Comparison of ENCODE assay signal across 16 cellular contexts in genomic region chr3:143237036-143237688, GRCh38.
DNase-seq lines count a peak whose midpoint lies in the region; ATAC-seq and TF ChIP-seq lines count a peak whose summit lies in the region.
"Had no signal": no experiment of that assay in that cellular context is flagged by ENCODE, and none has a peak within 500 bp of the region (broad histone marks: within the 10 kb centered on the region; RNA-seq: fewer than 3 reads in every experiment).

No MANE protein-coding gene starts in this region.

- H3K9me3 Mint-ChIP-seq in endodermal cell, result no peaks in the 10 kb centered on the region
- peaks cover 18% of the 10 kb centered on the region for H3K9me3 Mint-ChIP-seq in natural killer cell treated with Interleukin-12 subunit alpha and Interleukin-12 subunit beta and Interleukin-15 and Interleukin-18, amount 100 ng/mL, for 72 hours

- DNase-seq in AG10803 (ENCODE audit: low read depth) (peak; percentile 20), NAMALWA (ENCODE audit: low spot score) (peak; percentile 42), endodermal cell (no peak), NCI-H748 (lab: John Stamatoyannopoulos, UW; ENCODE audit: unreplicated experiment) (no peak)
- DNase-seq in natural killer cell treated with Interleukin-12 subunit alpha and Interleukin-12 subunit beta and Interleukin-15 and Interleukin-18, amount 100 ng/mL, for 72 hours (ENCODE audit: low spot score), result no peak
- no peak for DNase-seq in activated naive CD4-positive, alpha-beta T cell treated with Interleukin-2 at 50 U/mL for 16 hours
- DNase-seq: activated gamma-delta T cell treated with Interleukin-2 at 50 U/mL for 16 hours; body of pancreas; CD8-positive, alpha-beta T cell; left ventricle myocardium inferior; NCI-H1694; Right ventricle myocardium superior; T-helper 2 cell had no signal

- ATAC-seq in natural killer cell treated with Interleukin-12 subunit alpha and Interleukin-12 subunit beta and Interleukin-15 and Interleukin-18, amount 100 ng/mL, for 72 hours, result no peak
- no peak for ATAC-seq in GM18517 (IDR thresholded peaks at IDR 0.05; ENCODE audit: unreplicated experiment)
- ATAC-seq in HG03432 (IDR thresholded peaks at IDR 0.05; ENCODE audit: unreplicated experiment), result no peak
- ATAC-seq: body of pancreas; CD8-positive, alpha-beta T cell had no signal

- H3K4me3 ChIP-seq in AG10803 (ENCODE audit: low read length) (no peak overlapping the region), endodermal cell (ENCODE audit: low read length) (no peak overlapping the region)
- H3K4me3 ChIP-seq: body of pancreas, left ventricle myocardium inferior, vagina had no signal

- no peaks in the 10 kb centered on the region for H3K4me1 Mint-ChIP-seq in endodermal cell
- peaks cover 52 to 54% of the 10 kb centered on the region in 2 donors for H3K4me1 Mint-ChIP-seq in natural killer cell treated with Interleukin-12 subunit alpha and Interleukin-12 subunit beta and Interleukin-15 and Interleukin-18, amount 100 ng/mL, for 72 hours (ENCODE audit: low read depth in 2 of 2)

- WGBS in endodermal cell (ENCODE audit: insufficient coverage in 1 of 2, insufficient read length in 1 of 2), 2 experiments, result 79 to 85% methylated on average over 3 to 8 of the region's 8 CpGs

- H3K27me3 Mint-ChIP-seq in endodermal cell (ENCODE audit: insufficient read depth), result peaks cover 3% of the 10 kb centered on the region
- H3K27me3 Mint-ChIP-seq in natural killer cell treated with Interleukin-12 subunit alpha and Interleukin-12 subunit beta and Interleukin-15 and Interleukin-18, amount 100 ng/mL, for 72 hours, result no peaks in the 10 kb centered on the region

- TF ChIP-seq CTCF in AG10803 (conservative IDR thresholded peaks at IDR 0.05; ENCODE audit: low read length), result no peak
- no peak for TF ChIP-seq CTCF in endodermal cell (conservative IDR thresholded peaks at IDR 0.05)

- no peak overlapping the region for H3K27ac Mint-ChIP-seq in endodermal cell
- H3K27ac Mint-ChIP-seq in natural killer cell treated with Interleukin-12 subunit alpha and Interleukin-12 subunit beta and Interleukin-15 and Interleukin-18, amount 100 ng/mL, for 72 hours, result peak overlapping the region; percentile 68 to 88
- H3K27ac Mint-ChIP-seq: CD8-positive, alpha-beta T cell had no signal

- no peak overlapping the region for H3K4me3 Mint-ChIP-seq in endodermal cell
- H3K4me3 Mint-ChIP-seq in natural killer cell treated with Interleukin-12 subunit alpha and Interleukin-12 subunit beta and Interleukin-15 and Interleukin-18, amount 100 ng/mL, for 72 hours, result peak overlapping the region; percentile 64
- H3K4me3 Mint-ChIP-seq: CD8-positive, alpha-beta T cell had no signal

- no peaks in the 10 kb centered on the region for H3K4me1 ChIP-seq in endodermal cell (ENCODE audit: control insufficient read depth, insufficient read depth, low read length)
- H3K4me1 ChIP-seq: body of pancreas, left ventricle myocardium inferior had no signal

- H3K36me3 ChIP-seq in endodermal cell (ENCODE audit: control insufficient read depth, insufficient read depth, low read length), result no peaks in the 10 kb centered on the region
- H3K36me3 ChIP-seq: left ventricle myocardium inferior, vagina had no signal

- no peaks in the 10 kb centered on the region for H3K36me3 Mint-ChIP-seq in endodermal cell (ENCODE audit: low read depth)
- peaks cover 4% of the 10 kb centered on the region for H3K36me3 Mint-ChIP-seq in natural killer cell treated with Interleukin-12 subunit alpha and Interleukin-12 subunit beta and Interleukin-15 and Interleukin-18, amount 100 ng/mL, for 72 hours

- H3K9me3 ChIP-seq in endodermal cell (ENCODE audit: control insufficient read depth, low read length), result no peaks in the 10 kb centered on the region
- H3K9me3 ChIP-seq: body of pancreas, vagina had no signal

- peak overlapping the region; percentile 75 for H3K27ac ChIP-seq in endodermal cell (ENCODE audit: low read depth, low read length)
- H3K27ac ChIP-seq: body of pancreas, left ventricle myocardium inferior, vagina had no signal

- no peaks in the 10 kb centered on the region for H3K27me3 ChIP-seq in endodermal cell (ENCODE audit: control insufficient read depth, insufficient read depth, low read length, poor library complexity, severe bottlenecking)
- H3K27me3 ChIP-seq: body of pancreas, vagina had no signal

- H3K9ac ChIP-seq in endodermal cell (ENCODE audit: extremely low read depth, low read length, poor library complexity, severe bottlenecking), result no peak overlapping the region

Comparison
In these comparisons a context has a peak if more than half of its experiments do, and no peak if none do; other contexts are left out.
1. DNase-seq: peak in AG10803 (single experiment) and NAMALWA (single experiment); none in endodermal cell (single experiment), natural killer cell treated with Interleukin-12 subunit alpha and Interleukin-12 subunit beta and Interleukin-15 and Interleukin-18, amount 100 ng/mL, for 72 hours (single experiment), activated naive CD4-positive, alpha-beta T cell treated with Interleukin-2 at 50 U/mL for 16 hours (single experiment) and NCI-H748 (single experiment).